Comparison of ENCODE assay signal across 8 cellular contexts in the genomic region with DNA sequence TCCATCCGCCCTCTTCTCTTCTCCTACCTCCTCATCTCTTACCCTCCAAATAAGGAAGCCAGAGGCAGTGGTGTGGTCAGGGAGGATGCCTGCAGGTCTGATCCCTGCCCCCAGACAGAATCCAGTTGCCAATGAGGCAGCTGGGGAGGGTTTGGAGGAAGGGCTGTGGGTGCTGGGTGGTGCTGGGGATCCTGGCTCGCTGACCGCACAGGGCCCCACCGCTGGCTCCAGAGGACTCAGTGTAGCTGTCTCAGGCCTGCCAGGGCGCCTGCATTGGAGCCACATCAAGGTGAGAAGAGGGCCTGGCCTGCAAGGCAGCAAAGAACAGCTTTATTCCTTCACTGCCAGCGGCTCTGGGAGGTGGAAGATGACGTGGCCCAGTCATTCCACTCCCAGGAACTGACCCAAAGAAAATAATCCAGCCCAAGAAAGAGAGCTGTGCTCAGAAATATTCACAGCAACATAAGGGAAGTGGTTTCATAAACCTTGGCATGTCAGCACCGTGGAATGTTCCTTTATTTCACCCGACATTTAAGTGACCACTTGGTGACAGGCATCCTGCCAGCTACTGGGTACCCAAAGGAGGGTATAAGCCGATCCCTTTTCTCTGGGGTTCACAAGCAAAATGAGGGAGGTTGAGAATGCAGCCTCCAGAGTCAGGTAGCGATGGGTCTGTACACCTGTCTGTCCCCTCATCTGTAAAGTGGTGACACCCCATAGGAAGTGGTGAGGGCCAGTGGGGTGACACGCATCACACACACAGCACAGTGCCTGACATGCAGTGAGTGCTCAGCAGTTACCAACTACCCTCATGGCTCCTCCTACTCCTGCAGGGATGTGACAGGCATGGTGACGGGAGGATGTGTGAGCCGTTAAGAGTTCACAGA.
DNase-seq lines count a peak whose midpoint lies in the region; ATAC-seq and TF ChIP-seq lines count a peak whose summit lies in the region.

No MANE protein-coding gene starts in this region.

- peaks cover 26% of the 10 kb centered on the region for H3K4me1 ChIP-seq in adipocyte (ENCODE audit: control insufficient read depth, insufficient read depth, low read length)
- H3K4me1 ChIP-seq in urinary bladder (ENCODE audit: insufficient read depth): peaks cover 1% of the 10 kb centered on the region

- ATAC-seq in HG02870 (IDR thresholded peaks at IDR 0.05; ENCODE audit: unreplicated experiment) (peak; percentile 52), GM18858 (IDR thresholded peaks at IDR 0.05; ENCODE audit: unreplicated experiment) (no peak)

- H3K27ac ChIP-seq in urinary bladder (ENCODE audit: low read depth): peak overlapping the region; percentile 62

- H3K9me3 ChIP-seq in adipocyte (ENCODE audit: control insufficient read depth, low read length): peaks cover 6% of the 10 kb centered on the region

- peak; percentile 19 for DNase-seq in CD1c-positive myeloid dendritic cell (ENCODE audit: extremely low spot score)
- peak; percentile 95 for DNase-seq in adipocyte (ENCODE audit: low read depth)
- DNase-seq in kidney tubule cell (ENCODE audit: low spot score): peak; percentile 91
- DNase-seq in HuH-7 (ENCODE audit: low spot score): no peak
- DNase-seq in GM10248 (ENCODE audit: extremely low spot score): no peak

- no peak for TF ChIP-seq CTCF in GM10248 (IDR thresholded peaks at IDR 0.05; ENCODE audit: control extremely low read depth, extremely low read depth, low read depth, missing control alignments)

- no peaks in the 10 kb centered on the region for H3K27me3 ChIP-seq in adipocyte (replicated peaks; ENCODE audit: control insufficient read depth, insufficient read depth, low read length)

- H3K4me3 ChIP-seq in adipocyte (ENCODE audit: low read length) (no peak overlapping the region), urinary bladder (ENCODE audit: low read depth, low read length) (no peak overlapping the region)

- WGBS in urinary bladder: 58% methylated on average over 14 of the region's 14 CpGs

- CTCF ChIA-PET in GM10248 (lab: Yijun Ruan, JAX): interaction anchor here (1.1 kb wide), 1 partner anchor 162 kb away, joined by 3 read pairs; the partner anchor contains the start of gene RRBP1

- peak overlapping the region; percentile 44 for H3K9ac ChIP-seq in adipocyte (ENCODE audit: low read length)

- POLR2A ChIA-PET in GM10248 (lab: Yijun Ruan, JAX): no interaction called here

- H3K36me3 ChIP-seq in adipocyte (ENCODE audit: control insufficient read depth, insufficient read depth, low read length, severe bottlenecking) (no peaks in the 10 kb centered on the region), urinary bladder (ENCODE audit: insufficient read depth) (no peaks in the 10 kb centered on the region)

Comparison
In these comparisons a context has a peak if more than half of its experiments do, and no peak if none do; other contexts are left out.
1. DNase-seq: peak in CD1c-positive myeloid dendritic cell (single experiment), adipocyte (single experiment) and kidney tubule cell (single experiment); none in HuH-7 (single experiment) and GM10248 (single experiment).